ENCODE assay signal across 24 cellular contexts in the genomic region with DNA sequence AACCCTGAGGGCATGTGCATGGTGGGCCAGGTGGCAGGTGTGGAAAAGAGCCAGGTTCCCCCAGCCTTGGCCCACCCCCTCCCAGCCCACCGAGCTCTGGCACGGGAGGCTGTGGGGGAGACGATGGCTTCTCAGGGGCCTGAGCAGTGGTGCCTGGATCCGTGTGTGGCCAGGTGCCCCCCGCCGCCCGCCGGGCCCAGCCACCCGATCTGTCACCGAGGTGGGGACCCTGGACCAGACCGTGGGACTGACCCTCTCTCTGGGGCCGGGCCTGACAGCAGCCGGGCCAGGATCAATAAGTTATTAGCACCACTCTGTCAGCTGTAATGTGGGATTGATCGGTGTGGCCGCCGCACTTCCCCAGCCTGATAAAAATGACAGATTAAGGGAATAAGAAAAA. TPM values are rescaled to one million over a fixed set of nuclear protein-coding genes. Genes with fewer than 3 reads are reported as not detected.
"Had no signal": no experiment of that assay in that cellular context is flagged by ENCODE, and none has a peak within 500 bp of the region (broad histone marks: within the 10 kb centered on the region; RNA-seq: fewer than 3 reads in every experiment).

No MANE protein-coding gene starts in this region.

- H3K36me3 ChIP-seq: brain microvascular endothelial cell, heart left ventricle, right lobe of liver, tibial nerve had no signal

- DNase-seq: activated CD4-positive, alpha-beta T cell treated with anti-CD3 and anti-CD28 coated beads for 4 hours; activated CD4-positive, alpha-beta T cell treated with anti-CD3 and anti-CD28 coated beads, Interleukin-2, amount 50 U/mL, for 4 hours; activated naive CD4-positive, alpha-beta T cell treated with Interleukin-2 at 50 U/mL for 16 hours; activated T-cell treated with anti-CD3 and anti-CD28 coated beads for 4 hours; aorta; brain microvascular endothelial cell; caudate nucleus; cortex of kidney; effector memory CD8-positive, alpha-beta T cell; stimulated activated CD4-positive, alpha-beta T cell treated with anti-CD3 and anti-CD28 coated beads, Interleukin-2, amount 100 ng/mL, for 48 hours; stimulated activated naive CD4-positive, alpha-beta T cell treated with Interleukin-2 at 50 U/mL for 16 hours; T-helper 1 cell had no signal

- H3K27ac Mint-ChIP-seq: activated naive CD8-positive, alpha-beta T cell; activated T-cell treated with anti-CD3 and anti-CD28 coated beads, Interleukin-2, amount 50 U/mL, for 72 hours; T-helper 2 cell treated with Interferon-gamma antibody and Interleukin-4, amounts not matched to agents 5 μg/mL and 100 μg/mL, for 36 hours had no signal

- H3K9me3 Mint-ChIP-seq: activated T-cell treated with anti-CD3 and anti-CD28 coated beads, Interleukin-2, amount 50 U/mL, for 72 hours; effector memory CD8-positive, alpha-beta T cell; T-helper 2 cell treated with Interferon-gamma antibody and Interleukin-4, amounts not matched to agents 5 μg/mL and 100 μg/mL, for 36 hours had no signal

- ATAC-seq: effector memory CD8-positive, alpha-beta T cell had no signal

- H3K36me3 Mint-ChIP-seq: activated naive CD8-positive, alpha-beta T cell had no signal

- H3K4me3 Mint-ChIP-seq: activated naive CD8-positive, alpha-beta T cell; activated T-cell treated with anti-CD3 and anti-CD28 coated beads, Interleukin-2, amount 50 U/mL, for 72 hours; effector memory CD8-positive, alpha-beta T cell; T-helper 2 cell treated with Interferon-gamma antibody and Interleukin-4, amounts not matched to agents 5 μg/mL and 100 μg/mL, for 36 hours had no signal

- H3K4me3 ChIP-seq: heart left ventricle, lung, right lobe of liver, tibial nerve had no signal

- H3K9me3 ChIP-seq: heart left ventricle, right lobe of liver, tibial nerve had no signal

- H3K27ac ChIP-seq: brain microvascular endothelial cell, heart left ventricle, right lobe of liver had no signal

RNA-seq across cellular contexts. Expression of a gene that starts 28.8 kb away (rescaled TPM):
- total RNA-seq: skeletal muscle tissue, temporal lobe had no signal

RNA-seq across cellular contexts. Expression of a gene that starts 44.4 kb away (rescaled TPM):
- total RNA-seq: activated T-cell treated with anti-CD3 and anti-CD28 coated beads, Interleukin-2, amount 50 U/mL, for 72 hours; kidney epithelial cell; mesenteric fat pad had no signal
- polyA plus RNA-seq: neural cell had no signal
